In the genomic region with DNA sequence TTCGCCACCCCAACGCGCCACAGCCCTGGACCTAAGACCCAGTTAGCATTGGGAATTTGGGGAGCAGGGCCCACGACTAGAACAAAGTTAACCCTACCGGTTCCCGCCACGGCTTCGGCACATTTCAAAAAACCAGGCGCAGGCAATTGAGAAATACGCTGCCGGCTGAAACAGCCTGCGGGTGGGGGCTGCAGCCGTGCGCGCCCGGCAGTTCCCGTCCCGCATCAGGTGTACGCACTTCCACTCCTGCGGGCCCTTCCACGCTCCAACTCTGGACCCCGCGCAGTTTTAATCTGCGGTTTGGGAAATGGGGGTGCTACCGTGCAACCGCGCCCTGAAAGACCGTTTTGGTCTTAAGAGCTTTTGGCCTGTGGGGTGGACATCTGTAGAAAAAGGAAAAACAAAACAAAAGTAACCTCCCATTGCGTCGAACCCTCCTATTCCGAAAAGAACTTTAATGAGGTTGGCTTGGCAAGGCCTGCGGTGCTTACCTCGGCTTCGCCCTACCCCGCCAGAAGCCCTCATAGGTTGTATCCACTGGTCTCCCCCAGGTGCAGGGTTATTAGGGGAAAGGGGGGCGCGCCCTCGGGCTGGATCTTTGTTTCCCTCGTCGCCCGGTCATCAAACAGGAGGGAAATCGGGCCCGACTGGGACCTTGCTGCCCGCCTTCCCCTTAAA, we compare ENCODE assay signal across 9 cellular contexts. TPM values are rescaled to one million over a fixed set of nuclear protein-coding genes. Genes with fewer than 3 reads are reported as not detected.
DNase-seq lines count a peak whose midpoint lies in the region; ATAC-seq, FAIRE-seq and TF ChIP-seq lines count a peak whose summit lies in the region.
"Had no signal": no experiment of that assay in that cellular context is flagged by ENCODE, and none has a peak within 500 bp of the region (broad histone marks: within the 10 kb centered on the region; RNA-seq: fewer than 3 reads in every experiment).

No MANE protein-coding gene starts in this region.

- no peak for ATAC-seq in effector memory CD8-positive, alpha-beta T cell (replicated peaks)

- H3K36me3 Mint-ChIP-seq in nephron progenitor cell (ENCODE audit: low read depth), result no peaks in the 10 kb centered on the region
- peaks cover 9% of the 10 kb centered on the region for H3K36me3 Mint-ChIP-seq in effector memory CD8-positive, alpha-beta T cell (ENCODE audit: insufficient read depth)

- H3K4me3 ChIP-seq in AG10803 (ENCODE audit: low read length), result peak overlapping the region; percentile 87
- H3K4me3 ChIP-seq in HL-60 (replicated peaks; ENCODE audit: insufficient read depth, low read length), result peak overlapping the region; percentile 35; the same call in 1 of the 2 replicates
- peak overlapping the region; percentile 35 for H3K4me3 ChIP-seq in effector memory CD4-positive, alpha-beta T cell (ENCODE audit: insufficient read depth, low read depth, low read length, poor library complexity, severe bottlenecking)
- H3K4me3 ChIP-seq in kidney (ENCODE audit: low read length in 2 of 2), result peak overlapping the region in 1 of 2 donors; percentile 25

- H3K9me3 ChIP-seq in effector memory CD4-positive, alpha-beta T cell (ENCODE audit: control insufficient read depth, low read length), result no peaks in the 10 kb centered on the region
- no peaks in the 10 kb centered on the region for H3K9me3 ChIP-seq in kidney (ENCODE audit: control insufficient read depth in 1 of 2, low read length in 2 of 2)

- H3K27me3 ChIP-seq in HL-60 (ENCODE audit: insufficient read depth, poor library complexity, severe bottlenecking), result peaks cover 4% of the 10 kb centered on the region
- peaks cover 78% of the 10 kb centered on the region for H3K27me3 ChIP-seq in effector memory CD4-positive, alpha-beta T cell (replicated peaks; ENCODE audit: control insufficient read depth, insufficient read depth, low read length, poor library complexity, severe bottlenecking)

- peaks cover 18% of the 10 kb centered on the region for H3K4me1 ChIP-seq in effector memory CD4-positive, alpha-beta T cell (ENCODE audit: control insufficient read depth, insufficient read depth, low read length, poor library complexity, severe bottlenecking)
- H3K4me1 ChIP-seq in kidney (ENCODE audit: control insufficient read depth in 1 of 2, insufficient read depth in 1 of 2, low read depth in 1 of 2, low read length in 2 of 2), result peaks cover 0 to 3% of the 10 kb centered on the region in 2 donors

- no peak for FAIRE-seq in kidney (lab: Jason Lieb, UNC)

- DNase-seq in AG10803 (ENCODE audit: low read depth) (no peak), HL-60 (ENCODE audit: low read depth in 1 of 2, low spot score in 1 of 2) (no peak), nephron progenitor cell (peak; percentile 21), hepatic stellate cell (ENCODE audit: low spot score) (no peak), SK-N-DZ (ENCODE audit: low spot score) (no peak), kidney (no peak)
- no peak for DNase-seq in effector memory CD4-positive, alpha-beta T cell
- DNase-seq in effector memory CD8-positive, alpha-beta T cell, result no peak
- DNase-seq: hippocampal formation had no signal

- no peak overlapping the region for H3K27ac Mint-ChIP-seq in nephron progenitor cell
- H3K27ac Mint-ChIP-seq in effector memory CD8-positive, alpha-beta T cell, result no peak overlapping the region

- no peak for TF ChIP-seq CTCF in AG10803 (conservative IDR thresholded peaks at IDR 0.05; ENCODE audit: low read length)
- no peak for TF ChIP-seq CTCF in HL-60 (IDR thresholded peaks at IDR 0.05; ENCODE audit: insufficient read depth, low read length)
- no peak for TF ChIP-seq CTCF in nephron progenitor cell (IDR thresholded peaks at IDR 0.05)
- TF ChIP-seq CTCF in kidney (IDR thresholded peaks at IDR 0.05; ENCODE audit: borderline replicate concordance, extremely low read depth, insufficient read depth), result no peak

- H3K4me1 Mint-ChIP-seq in nephron progenitor cell, result peaks cover 27% of the 10 kb centered on the region
- peaks cover 0 to 12% of the 10 kb centered on the region in 2 donors for H3K4me1 Mint-ChIP-seq in effector memory CD8-positive, alpha-beta T cell (ENCODE audit: low read depth in 2 of 2)

- H3K36me3 ChIP-seq in effector memory CD4-positive, alpha-beta T cell (ENCODE audit: control insufficient read depth, insufficient read depth, low read length), result no peaks in the 10 kb centered on the region
- H3K36me3 ChIP-seq in kidney (ENCODE audit: control insufficient read depth in 1 of 2, insufficient read depth in 2 of 2, low read length in 2 of 2), result no peaks in the 10 kb centered on the region

- H3K27ac ChIP-seq in HL-60 (replicated peaks) (no peak overlapping the region), kidney (ENCODE audit: low read depth in 2 of 2, low read length in 2 of 2) (no peak overlapping the region)
- H3K27ac ChIP-seq in effector memory CD4-positive, alpha-beta T cell (ENCODE audit: insufficient read depth, low read length, poor library complexity, severe bottlenecking), result no peak overlapping the region

- peak overlapping the region; percentile 71 for H3K4me3 Mint-ChIP-seq in nephron progenitor cell
- peak overlapping the region in 1 of 2 donors; percentile 36 for H3K4me3 Mint-ChIP-seq in effector memory CD8-positive, alpha-beta T cell

- peaks cover 4% of the 10 kb centered on the region for H3K9me3 Mint-ChIP-seq in nephron progenitor cell
- H3K9me3 Mint-ChIP-seq in effector memory CD8-positive, alpha-beta T cell, result no peaks in the 10 kb centered on the region

- intact Hi-C loops in kidney (cut with DNase I), result no loop called here

- H3K9ac ChIP-seq in kidney (ENCODE audit: low read length in 2 of 2), result no peak overlapping the region

- H3K27me3 Mint-ChIP-seq in nephron progenitor cell (ENCODE audit: low read depth, poor library complexity), result peaks cover 99% of the 10 kb centered on the region
- H3K27me3 Mint-ChIP-seq in effector memory CD8-positive, alpha-beta T cell, result peaks cover 79 to 96% of the 10 kb centered on the region in 2 donors

RNA-seq across cellular contexts. Expression of a gene that starts 7.1 kb away (rescaled TPM):
- 4.6 and 6.1 TPM in 2 replicates for polyA plus RNA-seq in SK-N-DZ (2014; cell fraction: cytosol; rRNA removed)
- 4.3 and 6.3 TPM in 2 replicates for polyA plus RNA-seq in SK-N-DZ (2014; cell fraction: nucleus; rRNA removed)
- 22.3 TPM for total RNA-seq in kidney
- 3.7 TPM for polyA plus RNA-seq in kidney (ENCODE audit: insufficient read depth, low read depth, low replicate concordance)
